ENCODE assay signal across 8 cellular contexts in the genomic region with DNA sequence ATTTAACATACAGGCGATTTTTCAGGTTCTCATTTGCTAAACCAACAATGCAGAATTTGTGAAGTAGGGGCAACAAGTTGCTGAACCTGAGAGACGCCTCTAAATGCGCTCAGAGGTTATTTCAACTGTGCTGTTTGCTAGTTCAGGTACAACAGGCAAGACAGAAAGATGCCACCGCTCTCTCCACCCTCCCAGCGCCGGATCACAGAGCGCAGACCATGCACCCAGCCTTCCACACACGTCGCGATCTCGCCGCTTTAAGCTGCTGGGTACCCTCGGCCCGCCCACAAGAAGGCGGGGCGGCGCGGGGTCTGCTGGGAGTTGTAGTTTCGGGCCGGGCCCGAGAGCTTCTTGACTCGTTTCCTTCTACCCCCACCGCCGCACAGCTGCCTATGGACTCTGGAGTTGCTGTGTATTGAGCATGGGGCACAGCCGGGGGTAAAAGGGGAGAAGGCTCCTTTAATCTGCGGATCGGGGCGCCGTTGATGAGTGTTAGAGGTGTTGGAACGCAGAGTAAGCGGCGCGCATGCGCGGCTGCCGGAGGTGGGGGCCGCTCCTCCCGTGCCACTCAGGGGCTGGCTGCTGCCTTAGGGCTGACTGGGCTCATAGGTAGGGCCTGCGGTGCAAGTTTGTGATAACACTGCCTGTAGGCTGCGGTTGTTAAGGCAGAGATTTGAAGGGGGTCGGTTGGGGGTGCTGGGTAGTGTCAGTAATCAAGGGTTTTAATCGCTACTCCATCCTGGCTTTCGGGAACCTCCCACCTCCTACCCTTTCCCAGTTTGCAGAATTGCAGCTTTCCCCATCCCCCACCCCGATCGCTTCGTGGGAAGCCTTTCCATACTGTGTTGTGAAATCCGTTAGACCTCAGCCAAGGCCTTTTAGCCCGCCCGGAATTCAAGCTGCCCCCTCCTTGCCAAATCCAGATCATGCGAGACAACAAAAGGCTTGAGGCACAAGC. TPM values are rescaled to one million over a fixed set of nuclear protein-coding genes. Genes with fewer than 3 reads are reported as not detected.
A peak's percentile ranks its signal among the peaks of the same experiment; 100 is the strongest.
DNase-seq lines count a peak whose midpoint lies in the region; ATAC-seq, FAIRE-seq and TF ChIP-seq lines count a peak whose summit lies in the region.

No MANE protein-coding gene starts in this region.

- H2BK120ac ChIP-seq in IMR-90 (ENCODE audit: low read depth, low read length): peak overlapping the region; percentile 100

- peak overlapping the region; percentile 77 to 97 for H4K8ac ChIP-seq in IMR-90 (ENCODE audit: low read depth in 2 of 2, low read length in 2 of 2)

- ATAC-seq in GM21529 (IDR thresholded peaks at IDR 0.05; ENCODE audit: unreplicated experiment) (peak; percentile 100), IMR-90 (ENCODE audit: low read depth) (peak; percentile 94)

- in situ Hi-C loops in IMR-90 (cut with MboI; ENCODE audit: low sequenced_read_pairs): no loop called here

- peak overlapping the region; percentile 87 for H4K5ac ChIP-seq in IMR-90 (ENCODE audit: low read depth, low read length)

- peak overlapping the region; percentile 99 for H2BK5ac ChIP-seq in IMR-90 (ENCODE audit: low read depth, low read length, poor library complexity, severe bottlenecking)

- peak overlapping the region; percentile 59 for H3K4me3 ChIP-seq in IMR-90 (ENCODE audit: insufficient read depth, low read depth, low read length)
- H3K4me3 ChIP-seq in epithelial cell of proximal tubule (ENCODE audit: low read depth, low read length): peak overlapping the region; percentile 88
- peak overlapping the region; percentile 87 to 89 for H3K4me3 ChIP-seq in mucosa of rectum (ENCODE audit: low read length in 2 of 2)

- no peaks in the 10 kb centered on the region for H3K36me3 ChIP-seq in IMR-90 (ENCODE audit: control insufficient read depth, insufficient read depth, low read length)
- H3K36me3 ChIP-seq in mucosa of rectum (ENCODE audit: control insufficient read depth in 2 of 2, insufficient read depth in 2 of 2, low read length in 2 of 2): no peaks in the 10 kb centered on the region

- H3K4me2 ChIP-seq in IMR-90 (ENCODE audit: low read depth, low read length): peak overlapping the region; percentile 93

- H2AFZ ChIP-seq in IMR-90 (replicated peaks; ENCODE audit: low read length, poor library complexity): peak overlapping the region; percentile 99

- POLR2A ChIA-PET in IMR-90 (lab: Charles Lee; ENCODE audit: unreplicated experiment): interaction anchor here (0.6 to 1.6 kb wide), 2 partner anchors 23 to 41 kb away, joined by 5 to 7 read pairs; a partner anchor contains a TSS

- CTCF ChIA-PET in IMR-90 (lab: Yijun Ruan, JAX): interaction anchor here (0.5 to 2.8 kb wide), 3 partner anchors 13 to 42 kb away, joined by 3 to 9 read pairs (median 4); no protein-coding TSS in a partner anchor

- peak overlapping the region; percentile 99 for H2BK20ac ChIP-seq in IMR-90 (ENCODE audit: low read depth, low read length)

- dilution Hi-C loops in IMR-90 (cut with HindIII; ENCODE audit: low sequenced_read_pairs, unreplicated experiment): no loop called here

- H4K20me1 ChIP-seq in IMR-90 (ENCODE audit: insufficient read depth, low read length): no peaks in the 10 kb centered on the region

- BruUV-seq in IMR-90 (replicated peaks; lab: Mats Ljungman, UMichigan): no TSS peak

- H3K9me3 ChIP-seq in IMR-90 (ENCODE audit: control insufficient read depth, insufficient read depth, low read length) (no peaks in the 10 kb centered on the region), mucosa of rectum (ENCODE audit: control insufficient read depth in 2 of 2, low read length in 2 of 2) (no peaks in the 10 kb centered on the region)

- peak overlapping the region; percentile 100 for H4K91ac ChIP-seq in IMR-90 (ENCODE audit: insufficient read depth, low read depth, low read length)

- peaks cover 11% of the 10 kb centered on the region for H3K4me1 ChIP-seq in IMR-90 (ENCODE audit: control insufficient read depth, insufficient read depth, low read length)
- peaks cover 6 to 12% of the 10 kb centered on the region in 2 donors for H3K4me1 ChIP-seq in mucosa of rectum (ENCODE audit: control insufficient read depth in 2 of 2, insufficient read depth in 2 of 2, low read length in 2 of 2)

- peak overlapping the region; percentile 95 for H3K9ac ChIP-seq in IMR-90 (ENCODE audit: low read depth, low read length)
- peak overlapping the region; percentile 77 to 81 for H3K9ac ChIP-seq in mucosa of rectum (ENCODE audit: low read depth in 1 of 2, low read length in 2 of 2)

- TF ChIP-seq RAD21 in IMR-90 (IDR thresholded peaks at IDR 0.05; ENCODE audit: low read length): 0 out of 2 replicates have a peak, but pooled peaks have one; percentile 1

- peak overlapping the region; percentile 98 for H3K56ac ChIP-seq in IMR-90 (ENCODE audit: extremely low read depth, insufficient read depth, low read length)

- peak overlapping the region; percentile 93 for H3K18ac ChIP-seq in IMR-90 (ENCODE audit: low read depth, low read length)

- peak overlapping the region; percentile 99 for H3K14ac ChIP-seq in IMR-90 (replicated peaks; ENCODE audit: low read depth, low read length)

- peak overlapping the region; percentile 93 for H2BK15ac ChIP-seq in IMR-90 (ENCODE audit: low read depth, low read length)

- H2AK5ac ChIP-seq in IMR-90 (ENCODE audit: low read depth, low read length): peak overlapping the region; percentile 74; the same call in 1 of the 2 replicates

- TF ChIP-seq CTCF in D721Med (IDR thresholded peaks at IDR 0.05; ENCODE audit: insufficient read depth, missing control alignments): no peak
- TF ChIP-seq CTCF in IMR-90 (conservative IDR thresholded peaks at IDR 0.05; ENCODE audit: low read depth, low read length): no peak
- TF ChIP-seq CTCF in epithelial cell of proximal tubule (conservative IDR thresholded peaks at IDR 0.05; ENCODE audit: low read depth, low read length): no peak

- peak overlapping the region; percentile 93 for H3K23ac ChIP-seq in IMR-90 (ENCODE audit: low read depth, low read length)

- no peak for TF ChIP-seq POLR2A in IMR-90 (IDR thresholded peaks at IDR 0.05; ENCODE audit: low read depth, low read length)

- FAIRE-seq in D721Med (lab: Jason Lieb, UNC): no peak

- H3K27ac ChIP-seq in IMR-90 (ENCODE audit: insufficient read depth, low read length) (peak overlapping the region; percentile 98), mucosa of rectum (ENCODE audit: low read depth in 2 of 2, low read length in 2 of 2) (peak overlapping the region; percentile 82 to 87)

- H3K27me3 ChIP-seq in IMR-90 (ENCODE audit: control insufficient read depth, insufficient read depth, low read length) (no peaks in the 10 kb centered on the region), mucosa of rectum (ENCODE audit: control insufficient read depth in 2 of 2, insufficient read depth in 2 of 2, low read length in 2 of 2) (no peaks in the 10 kb centered on the region)

- H3K79me1 ChIP-seq in IMR-90 (ENCODE audit: low read depth in 1 of 2, low read length in 2 of 2): no peaks in the 10 kb centered on the region

- WGBS in IMR-90 (ENCODE audit: extremely low coverage in 2 of 2, insufficient read length in 1 of 2), 2 experiments: 0% methylated on average over 3 of the region's 50 CpGs; no CpG with 5 or more reads in 1 of the 2 experiments

- DNase-seq in D721Med (ENCODE audit: insufficient read length, low spot score) (peak; percentile 66), IMR-90 (peak; percentile 90), OCI-M1 (lab: John Stamatoyannopoulos, UW) (peak; percentile 75), epithelial cell of proximal tubule (ENCODE audit: low read depth) (peak; percentile 56)
- DNase-seq in activated T-cell treated with anti-CD3 and anti-CD28 coated beads, Interleukin-2, amount 50 U/mL, for 1 hour: peak; percentile 93
- peak; percentile 77 for DNase-seq in stimulated activated CD8-positive, alpha-beta memory T cell treated with anti-CD3 and anti-CD28 coated beads, Interleukin-4, amount 100 ng/mL, for 24 hours (ENCODE audit: low read depth)

- peaks cover 5% of the 10 kb centered on the region; the same call in 1 of the 2 replicates for H3K9me1 ChIP-seq in IMR-90 (ENCODE audit: insufficient read depth, low read length)

- intact Hi-C loops in IMR-90 (cut with micrococcal nuclease): loop anchor here (1.0 to 2.0 kb wide), 2 partner anchors 40 to 188 kb away; a partner anchor contains a TSS

- peak overlapping the region; percentile 99 for H3K4ac ChIP-seq in IMR-90 (ENCODE audit: low read depth, low read length)

- H2AK9ac ChIP-seq in IMR-90 (replicated peaks; ENCODE audit: low read depth, low read length, poor library complexity): peak overlapping the region; percentile 89

TF ChIP-seq in IMR-90, 13 proteins besides CTCF, POLR2A, EP300 and RAD21 (continues in another document):
- no peak for TF ChIP-seq MAFK (IDR thresholded peaks at IDR 0.05; ENCODE audit: low read depth, low read length)
- no peak for TF ChIP-seq RFX5 (IDR thresholded peaks at IDR 0.05; ENCODE audit: low read depth, low read length)
- no peak; the same call in 1 of the 2 replicates for TF ChIP-seq NFE2L2 (IDR thresholded peaks at IDR 0.05; ENCODE audit: low read depth, low read length)
- no peak; the same call in 1 of the 2 replicates for TF ChIP-seq MXI1 (IDR thresholded peaks at IDR 0.05; ENCODE audit: borderline replicate concordance, low read depth, low read length)
- TF ChIP-seq CHD1 (IDR thresholded peaks at IDR 0.05; ENCODE audit: low read depth, low read length): no peak
- no peak; the same call in 1 of the 2 replicates for TF ChIP-seq SMC3 (IDR thresholded peaks at IDR 0.05; ENCODE audit: low read depth, low read length)
- no peak for TF ChIP-seq FOS (IDR thresholded peaks at IDR 0.05; ENCODE audit: low read depth, low read length)
- peak; percentile 75 for TF ChIP-seq BHLHE40 (IDR thresholded peaks at IDR 0.05; ENCODE audit: low read depth, low read length)
- peak; percentile 92 for TF ChIP-seq CEBPB (IDR thresholded peaks at IDR 0.05; ENCODE audit: low read depth, low read length)
- TF ChIP-seq MAZ (IDR thresholded peaks at IDR 0.05; ENCODE audit: borderline replicate concordance, low read depth, low read length): peak; percentile 99
- TF ChIP-seq, protein P1, sequence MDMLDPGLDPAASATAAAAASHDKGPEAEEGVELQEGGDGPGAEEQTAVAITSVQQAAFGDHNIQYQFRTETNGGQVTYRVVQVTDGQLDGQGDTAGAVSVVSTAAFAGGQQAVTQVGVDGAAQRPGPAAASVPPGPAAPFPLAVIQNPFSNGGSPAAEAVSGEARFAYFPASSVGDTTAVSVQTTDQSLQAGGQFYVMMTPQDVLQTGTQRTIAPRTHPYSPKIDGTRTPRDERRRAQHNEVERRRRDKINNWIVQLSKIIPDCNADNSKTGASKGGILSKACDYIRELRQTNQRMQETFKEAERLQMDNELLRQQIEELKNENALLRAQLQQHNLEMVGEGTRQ (IDR thresholded peaks at IDR 0.05; ENCODE audit: low read depth, low read length): no peak

RNA-seq across cellular contexts. Expression of a gene that starts 40.3 kb away (rescaled TPM):
- 43.6 and 52.2 TPM in 2 replicates for total RNA-seq in IMR-90 (2012; rRNA removed)
- polyA plus RNA-seq in IMR-90 (2012; rRNA removed): 4.3 and 5.8 TPM in 2 replicates
- 3.5 and 4.7 TPM in 2 replicates for polyA plus RNA-seq in IMR-90 (2012; cell fraction: cytosol; rRNA removed)
- polyA plus RNA-seq in IMR-90 (2012; cell fraction: nucleus; rRNA removed; ENCODE audit: low replicate concordance): 5.0 and 11.1 TPM in 2 replicates
- 8.9 and 13.7 TPM in 2 replicates for total RNA-seq in epithelial cell of proximal tubule

Comparison
In these comparisons a context has a peak if more than half of its experiments do, and no peak if none do; other contexts are left out.
1. Peak in every context shown above with its lines: DNase-seq, ATAC-seq, H3K4me3 ChIP-seq and H3K27ac ChIP-seq.